In the genomic region with DNA sequence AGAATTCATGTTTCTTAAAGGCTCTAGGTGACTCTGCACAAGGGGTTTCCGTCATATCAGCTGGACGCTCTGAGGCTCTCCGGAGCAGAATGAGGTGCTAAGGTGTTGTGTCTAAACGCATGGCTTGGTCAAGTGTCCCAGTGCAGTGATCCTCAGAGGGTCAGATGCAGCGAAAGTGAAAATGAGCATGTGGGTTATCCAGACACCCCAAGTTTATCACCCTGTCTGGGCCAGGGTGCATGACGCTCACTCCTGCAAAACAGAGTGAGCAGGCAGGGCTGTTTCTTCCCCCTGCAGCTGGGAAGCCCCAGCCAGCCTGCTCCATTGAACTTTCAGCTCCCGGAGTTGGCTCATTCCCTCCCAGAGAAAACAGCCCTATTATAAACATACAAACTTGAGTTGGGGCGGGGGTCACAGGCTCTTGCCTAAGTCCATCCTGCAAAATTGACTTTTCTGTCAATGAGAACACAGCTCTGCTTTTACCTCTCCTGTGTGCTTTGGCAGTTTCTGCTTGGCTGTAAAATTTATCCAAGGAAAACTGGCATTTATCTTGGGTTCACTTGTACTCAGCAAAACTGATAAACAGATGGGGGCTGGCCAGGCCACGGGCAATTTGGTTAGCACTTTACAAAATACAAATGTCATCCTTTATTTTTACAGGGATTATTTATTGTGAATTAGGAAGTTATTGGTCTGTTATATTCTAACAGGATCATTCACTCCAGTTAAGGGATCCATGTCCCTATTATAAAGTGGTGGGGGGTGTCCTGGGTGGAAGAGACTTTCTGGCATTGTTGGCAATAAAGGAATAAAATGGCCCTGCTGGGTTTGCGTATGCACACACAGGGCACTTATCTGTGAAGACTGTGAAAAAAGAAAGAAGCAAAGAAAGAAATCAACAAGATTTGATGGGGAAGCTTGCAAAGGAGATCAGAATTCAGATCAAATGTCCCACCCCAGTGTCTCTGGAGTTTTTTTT, we compare ENCODE assay signal across 16 cellular contexts.
"Had no signal": no experiment of that assay in that cellular context is flagged by ENCODE, and none has a peak within 500 bp of the region (broad histone marks: within the 10 kb centered on the region; RNA-seq: fewer than 3 reads in every experiment).

No MANE protein-coding gene starts in this region.

- H3K36me3 Mint-ChIP-seq: activated naive CD4-positive, alpha-beta T cell treated with anti-CD3 and anti-CD28 coated beads, Interleukin-2, amount 50 U/mL, for 24 hours; memory B cell had no signal

- H3K9me3 ChIP-seq: adrenal gland had no signal

- H3K27ac Mint-ChIP-seq: activated B cell treated with CpG ODN at 0.5 μM for 24 hours; activated CD8-positive, alpha-beta T cell treated with anti-CD3 and anti-CD28 coated beads, Interleukin-2, amount 10 ng/mL, durations not matched to agents 7 days and 5 days; activated naive CD4-positive, alpha-beta T cell treated with anti-CD3 and anti-CD28 coated beads, Interleukin-2, amount 50 U/mL, for 24 hours; memory B cell had no signal

- H3K4me3 ChIP-seq: adrenal gland, left ventricle myocardium inferior, sigmoid colon had no signal

- H3K4me3 Mint-ChIP-seq: activated B cell treated with CpG ODN at 0.5 μM for 24 hours; activated CD8-positive, alpha-beta T cell treated with anti-CD3 and anti-CD28 coated beads, Interleukin-2, amount 10 ng/mL, durations not matched to agents 7 days and 5 days; activated naive CD4-positive, alpha-beta T cell treated with anti-CD3 and anti-CD28 coated beads, Interleukin-2, amount 50 U/mL, for 24 hours; memory B cell had no signal

- H3K27ac ChIP-seq: adrenal gland, left ventricle myocardium inferior, sigmoid colon had no signal

- H3K4me1 Mint-ChIP-seq: activated B cell treated with CpG ODN at 0.5 μM for 24 hours; activated naive CD4-positive, alpha-beta T cell treated with anti-CD3 and anti-CD28 coated beads, Interleukin-2, amount 50 U/mL, for 24 hours; memory B cell had no signal

- H3K27me3 ChIP-seq: adrenal gland had no signal

- H3K9me3 Mint-ChIP-seq: activated B cell treated with CpG ODN at 0.5 μM for 24 hours; activated naive CD4-positive, alpha-beta T cell treated with anti-CD3 and anti-CD28 coated beads, Interleukin-2, amount 50 U/mL, for 24 hours; memory B cell had no signal

- ATAC-seq: activated CD8-positive, alpha-beta T cell treated with anti-CD3 and anti-CD28 coated beads, Interleukin-2, amount 10 ng/mL, durations not matched to agents 7 days and 5 days had no signal

- H3K36me3 ChIP-seq: adrenal gland, left ventricle myocardium inferior, sigmoid colon had no signal

- DNase-seq: activated B cell treated with CpG ODN at 0.5 μM for 24 hours; activated CD4-positive, alpha-beta T cell treated with anti-CD3 and anti-CD28 coated beads for 48 hours; activated CD8-positive, alpha-beta memory T cell treated with anti-CD3 and anti-CD28 coated beads, Interleukin-2, amount 50 U/mL, for 4 hours; activated CD8-positive, alpha-beta T cell treated with anti-CD3 and anti-CD28 coated beads, Interleukin-2, amount 10 ng/mL, durations not matched to agents 7 days and 5 days; activated effector memory CD4-positive, alpha-beta T cell treated with anti-CD3 and anti-CD28 coated beads, Interleukin-2, amount 50 U/mL, for 16 hours; activated T-cell treated with anti-CD3 and anti-CD28 coated beads, Interleukin-2, amount 50 U/mL, for 48 hours; adrenal gland; caudate nucleus; hippocampal formation; left ventricle myocardium inferior; sigmoid colon; stimulated activated CD4-positive, alpha-beta T cell treated with anti-CD3 and anti-CD28 coated beads, Interleukin-12 subunit alpha, Interleukin-12 subunit beta, amount 100 ng/mL, for 4 hours; stimulated activated CD4-positive, alpha-beta T cell treated with anti-CD3 and anti-CD28 coated beads, Interleukin-2, amount 100 ng/mL, for 24 hours; T-helper 2 cell had no signal

- H3K4me1 ChIP-seq: adrenal gland, left ventricle myocardium inferior, sigmoid colon had no signal

- H3K27me3 Mint-ChIP-seq: activated naive CD4-positive, alpha-beta T cell treated with anti-CD3 and anti-CD28 coated beads, Interleukin-2, amount 50 U/mL, for 24 hours; memory B cell had no signal
